ENCODE assay signal across 8 cellular contexts in genomic region chr6:113805167-113805835, GRCh38. TPM values are rescaled to one million over a fixed set of nuclear protein-coding genes. Genes with fewer than 3 reads are reported as not detected.
DNase-seq lines count a peak whose midpoint lies in the region; ATAC-seq lines count a peak whose summit lies in the region.

No MANE protein-coding gene starts in this region.

- no CpG with 5 or more reads among the region's 7 CpGs for WGBS in trophoblast cell (ENCODE audit: extremely low coverage, insufficient coverage, insufficient read length)

- no peak overlapping the region for H2BK120ac ChIP-seq in trophoblast cell (ENCODE audit: insufficient read depth, low read length, poor library complexity)

- H4K8ac ChIP-seq in trophoblast cell (ENCODE audit: low read depth, low read length) = no peak overlapping the region

- H3K27me3 ChIP-seq in trophoblast cell (ENCODE audit: insufficient read depth, low read length) = no peaks in the 10 kb centered on the region

- H2BK12ac ChIP-seq in trophoblast cell (ENCODE audit: low read length) = no peak overlapping the region

- no peaks in the 10 kb centered on the region for H3K9me3 ChIP-seq in trophoblast cell (ENCODE audit: insufficient read depth, low read depth, low read length)

- H3K4me3 ChIP-seq in trophoblast cell (ENCODE audit: low read depth, low read length) = no peak overlapping the region

- no peak overlapping the region for H2AK5ac ChIP-seq in trophoblast cell (ENCODE audit: low read length)

- H2BK5ac ChIP-seq in trophoblast cell (ENCODE audit: low read depth, low read length, poor library complexity) = no peak overlapping the region

- H3K36me3 ChIP-seq in trophoblast cell (ENCODE audit: control insufficient read depth in 1 of 2, insufficient read depth in 2 of 2, low read length in 2 of 2) = no peaks in the 10 kb centered on the region

- no peak overlapping the region for H3K23ac ChIP-seq in trophoblast cell (ENCODE audit: low read length)

- no peak overlapping the region for H2AFZ ChIP-seq in trophoblast cell (ENCODE audit: insufficient read depth, low read length, poor library complexity)

- H3K14ac ChIP-seq in trophoblast cell (ENCODE audit: low read length) = no peak overlapping the region

- ATAC-seq in GM18867 (IDR thresholded peaks at IDR 0.05; ENCODE audit: unreplicated experiment) = peak; percentile 91
- ATAC-seq in HG02642 (IDR thresholded peaks at IDR 0.05; ENCODE audit: poor library complexity, unreplicated experiment) = peak; percentile 84

- H3K9ac ChIP-seq in trophoblast cell (ENCODE audit: low read length) = no peak overlapping the region

- H3K18ac ChIP-seq in trophoblast cell (ENCODE audit: low read length) = no peak overlapping the region

- no peaks in the 10 kb centered on the region for H3K79me2 ChIP-seq in trophoblast cell (ENCODE audit: control insufficient read depth, insufficient read depth, low read length, poor library complexity)

- H3K4me1 ChIP-seq in trophoblast cell (ENCODE audit: control insufficient read depth in 1 of 2, insufficient read depth in 2 of 2, low read length in 2 of 2) = no peaks in the 10 kb centered on the region

- no peak overlapping the region for H4K12ac ChIP-seq in trophoblast cell (ENCODE audit: low read depth, low read length)

- no peak overlapping the region for H4K91ac ChIP-seq in trophoblast cell (ENCODE audit: low read depth, low read length)

- H3K4me2 ChIP-seq in trophoblast cell (ENCODE audit: low read length) = no peak overlapping the region

- no peak overlapping the region for H3K4ac ChIP-seq in trophoblast cell (ENCODE audit: low read depth, low read length)

- peak; percentile 28 for DNase-seq in NAMALWA (ENCODE audit: low spot score)
- DNase-seq in myocyte (ENCODE audit: low read depth) = peak; percentile 6
- no peak for DNase-seq in stimulated activated naive CD4-positive, alpha-beta T cell (lab: John Stamatoyannopoulos, UW)
- no peak for DNase-seq in NK-92 (lab: John Stamatoyannopoulos, UW; ENCODE audit: unreplicated experiment)
- no peak for DNase-seq in trophoblast cell
- DNase-seq in NCI-H524 (lab: John Stamatoyannopoulos, UW) = no peak

- H3K27ac ChIP-seq in trophoblast cell (ENCODE audit: low read depth, low read length) = no peak overlapping the region

- H3K79me1 ChIP-seq in trophoblast cell (ENCODE audit: low read length) = no peaks in the 10 kb centered on the region

RNA-seq across cellular contexts. Expression of gene MARCKS, which starts 51.8 kb away (rescaled TPM):
- total RNA-seq in myocyte = 89.0 and 103 TPM in 2 replicates
- 108 TPM for polyA plus RNA-seq in myocyte (2012)
- 152 and 156 TPM in 2 replicates for polyA plus RNA-seq in trophoblast cell (2013)

Comparison
In these comparisons a context has a peak if more than half of its experiments do, and no peak if none do; other contexts are left out.
1. DNase-seq: peak in NAMALWA (single experiment) and myocyte (single experiment); none in stimulated activated naive CD4-positive, alpha-beta T cell (0 of 6), NK-92 (single experiment), trophoblast cell (0 of 2) and NCI-H524 (0 of 2).